In genomic region chr15:52076889-52077781, GRCh38 we compare ENCODE assay signal across 1 cellular context.
TF ChIP-seq lines count a peak whose summit lies in the region.

No MANE protein-coding gene starts in this region.

TF ChIP-seq in liver, 16 proteins besides CTCF, POLR2A, EP300 and RAD21 (continued from another document):
- no peak for TF ChIP-seq REST (IDR thresholded peaks at IDR 0.05)
- no peak for TF ChIP-seq HNF4G (IDR thresholded peaks at IDR 0.05)
